7 cellular contexts compared by ENCODE assay signal in the genomic region with DNA sequence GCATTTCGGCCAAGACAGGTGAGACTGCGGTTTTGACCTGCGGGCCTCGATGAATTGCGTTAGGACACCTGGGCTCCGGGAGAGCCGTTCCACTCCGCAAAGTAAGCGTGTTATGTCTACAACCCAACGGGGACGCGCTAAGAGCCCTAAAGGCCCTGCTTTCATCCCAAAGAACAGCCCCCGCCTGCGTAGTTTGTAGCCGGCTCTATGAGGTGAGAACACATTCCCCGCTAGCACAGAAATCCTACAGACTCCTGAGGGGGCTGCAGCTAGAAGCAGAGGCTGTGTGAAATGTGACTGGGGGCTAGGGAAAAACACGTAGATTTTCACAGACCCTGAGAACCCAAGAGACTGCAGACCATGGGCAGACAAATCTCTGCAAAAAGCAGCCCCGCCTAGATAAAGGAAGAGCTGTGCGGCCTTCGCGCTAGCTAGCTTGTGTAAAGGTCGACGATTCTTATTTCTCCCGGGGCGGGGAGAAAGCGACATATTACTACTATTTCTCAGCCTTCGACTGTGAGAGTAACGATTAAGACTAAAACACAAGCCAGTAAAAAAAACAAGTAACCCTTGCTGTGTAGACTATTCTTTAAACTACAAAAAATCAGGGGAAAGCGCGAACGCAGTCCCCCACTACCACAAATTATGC.
A peak's percentile ranks its signal among the peaks of the same experiment; 100 is the strongest.
DNase-seq lines count a peak whose midpoint lies in the region; ATAC-seq and TF ChIP-seq lines count a peak whose summit lies in the region.
"Not testable (repeated sequence)": the region's sequence is repeated elsewhere in the genome, so short reads cannot be mapped to it uniquely, and the experiment has no call there.

No MANE protein-coding gene starts in this region.

- TF ChIP-seq POLR2A in body of pancreas (IDR thresholded peaks at IDR 0.05), result not testable (repeated sequence)

- not testable (repeated sequence) for H3K36me3 ChIP-seq in body of pancreas (replicated peaks in 1 of 2; ENCODE audit: insufficient read depth in 1 of 2, low read depth in 2 of 2); mucosa of descending colon (ENCODE audit: low read depth)

- H3K4me1 Mint-ChIP-seq in T-helper 1 cell treated with Interleukin-12 subunit alpha and Interleukin-12 subunit beta and Interleukin-4 antibody, amounts not matched to agents 30 μg/mL and 1 μg/mL, for 36 hours (ENCODE audit: low read depth), result not testable (repeated sequence)

- not testable (repeated sequence) for H3K4me3 Mint-ChIP-seq in T-helper 1 cell treated with Interleukin-12 subunit alpha and Interleukin-12 subunit beta and Interleukin-4 antibody, amounts not matched to agents 30 μg/mL and 1 μg/mL, for 36 hours

- not testable (repeated sequence) for H3K27me3 ChIP-seq in body of pancreas

- ATAC-seq in GM18858 (IDR thresholded peaks at IDR 0.05; ENCODE audit: unreplicated experiment), result peak; percentile 93
- peak; percentile 94 for ATAC-seq in GM21381 (IDR thresholded peaks at IDR 0.05; ENCODE audit: unreplicated experiment)
- ATAC-seq in HG02840 (IDR thresholded peaks at IDR 0.05; ENCODE audit: low FRiP score, unreplicated experiment), result peak; percentile 87
- peak; percentile 97 for ATAC-seq in HG03378 (IDR thresholded peaks at IDR 0.05; ENCODE audit: unreplicated experiment)
- ATAC-seq in body of pancreas, result peak; percentile 74
- ATAC-seq in mucosa of descending colon, result peak; percentile 92

- TF ChIP-seq CTCF in body of pancreas (IDR thresholded peaks at IDR 0.05); mucosa of descending colon (IDR thresholded peaks at IDR 0.05): not testable (repeated sequence)

- H3K4me1 ChIP-seq in body of pancreas; mucosa of descending colon (ENCODE audit: low read depth): not testable (repeated sequence)

- H3K27me3 Mint-ChIP-seq in T-helper 1 cell treated with Interleukin-12 subunit alpha and Interleukin-12 subunit beta and Interleukin-4 antibody, amounts not matched to agents 30 μg/mL and 1 μg/mL, for 36 hours (ENCODE audit: low read depth), result peaks cover 32% of the 10 kb centered on the region

- not testable (repeated sequence) for H3K36me3 Mint-ChIP-seq in T-helper 1 cell treated with Interleukin-12 subunit alpha and Interleukin-12 subunit beta and Interleukin-4 antibody, amounts not matched to agents 30 μg/mL and 1 μg/mL, for 36 hours (ENCODE audit: low read depth)

- not testable (repeated sequence) for H3K9me3 ChIP-seq in body of pancreas, mucosa of descending colon

- DNase-seq in body of pancreas, mucosa of descending colon: not testable (repeated sequence)

- not testable (repeated sequence) for H3K27ac ChIP-seq in body of pancreas

- peak overlapping the region; percentile 90 for H3K27ac Mint-ChIP-seq in T-helper 1 cell treated with Interleukin-12 subunit alpha and Interleukin-12 subunit beta and Interleukin-4 antibody, amounts not matched to agents 30 μg/mL and 1 μg/mL, for 36 hours

- WGBS in body of pancreas, 2 donors, result no CpG with 5 or more reads among the region's 31 CpGs

- H3K9me3 Mint-ChIP-seq in T-helper 1 cell treated with Interleukin-12 subunit alpha and Interleukin-12 subunit beta and Interleukin-4 antibody, amounts not matched to agents 30 μg/mL and 1 μg/mL, for 36 hours, result not testable (repeated sequence)

- intact Hi-C loops in body of pancreas (cut with DNase I); mucosa of descending colon (cut with DNase I, micrococcal nuclease): not testable (repeated sequence)

- H3K4me3 ChIP-seq in body of pancreas, mucosa of descending colon: not testable (repeated sequence)
